ENCODE assay signal across 21 cellular contexts in genomic region chr20:46333136-46333991, GRCh38. TPM values are rescaled to one million over a fixed set of nuclear protein-coding genes. Genes with fewer than 3 reads are reported as not detected.
DNase-seq lines count a peak whose midpoint lies in the region; ATAC-seq and TF ChIP-seq lines count a peak whose summit lies in the region.
"Had no signal": no experiment of that assay in that cellular context is flagged by ENCODE, and none has a peak within 500 bp of the region (broad histone marks: within the 10 kb centered on the region; RNA-seq: fewer than 3 reads in every experiment).

No MANE protein-coding gene starts in this region.

- H2AFZ ChIP-seq in SK-N-SH (ENCODE audit: low read depth) = no peak overlapping the region
- H2AFZ ChIP-seq: PC-9 had no signal

- no peaks in the 10 kb centered on the region for H3K36me3 ChIP-seq in SK-N-SH (replicated peaks in 1 of 2; ENCODE audit: control insufficient read depth in 1 of 2, insufficient read depth in 2 of 2, low read length in 1 of 2)
- H3K36me3 ChIP-seq: breast epithelium, left lung, thoracic aorta had no signal

- no peak for TF ChIP-seq RAD21 in SK-N-SH (IDR thresholded peaks at IDR 0.05; ENCODE audit: low read length)

- no peak overlapping the region for H3K9ac ChIP-seq in SK-N-SH

- no peaks in the 10 kb centered on the region for H3K79me2 ChIP-seq in SK-N-SH (ENCODE audit: insufficient read depth)

- POLR2A ChIA-PET in SK-N-SH (lab: Yijun Ruan, JAX) = interaction anchor here (0.7 to 1.4 kb wide), 5 partner anchors 8 to 105 kb away, joined by 3 to 5 read pairs (median 3); no protein-coding TSS in a partner anchor

- no peaks in the 10 kb centered on the region for H4K20me1 ChIP-seq in SK-N-SH (ENCODE audit: insufficient read depth)

- no peaks in the 10 kb centered on the region for H3K9me3 ChIP-seq in SK-N-SH
- H3K9me3 ChIP-seq: breast epithelium, left lung, thoracic aorta had no signal

- DNase-seq in SK-N-SH (peak; percentile 69), NCI-H524 treated with DMSO at 0.1 percent for 48 hours (lab: John Stamatoyannopoulos, UW) (peak; percentile 60), cerebellar nuclear complex (lab: John Stamatoyannopoulos, UW) (peak; percentile 86 to 97), pons (ENCODE audit: low spot score) (peak; percentile 17), MV-4-11 (lab: John Stamatoyannopoulos, UW) (no peak)
- no peak for DNase-seq in stimulated activated CD4-positive, alpha-beta T cell treated with anti-CD3 and anti-CD28 coated beads, Interleukin-12 subunit alpha, Interleukin-12 subunit beta, amount 100 ng/mL, for 4 hours
- DNase-seq: activated gamma-delta T cell treated with Interleukin-2 at 50 U/mL for 16 hours, Calu3, dermis blood vessel endothelial cell, left lung, NCI-H1048, PC-9, T-helper 2 cell had no signal

- H3K4me2 ChIP-seq in SK-N-SH = no peak overlapping the region
- H3K4me2 ChIP-seq: PC-9 had no signal

- H3K4me3 ChIP-seq in SK-N-SH (ENCODE audit: low read depth in 2 of 2, low read length in 1 of 2) = no peak overlapping the region
- H3K4me3 ChIP-seq: breast epithelium, left lung, PC-9, thoracic aorta had no signal

- H3K9me2 ChIP-seq in SK-N-SH = no peaks in the 10 kb centered on the region

- H3K4me1 ChIP-seq in SK-N-SH (ENCODE audit: control insufficient read depth in 1 of 2, insufficient read depth in 2 of 2, low read depth in 1 of 2, low read length in 1 of 2) = peaks cover 0 to 70% of the 10 kb centered on the region in 2 experiments; a peak in 2 of 4 replicates
- H3K4me1 ChIP-seq: left lung had no signal

- WGBS in SK-N-SH (ENCODE audit: low lambda C conversion rate) = 31% methylated on average over 5 of the region's 8 CpGs

- no peak for TF ChIP-seq CTCF in SK-N-SH (IDR thresholded peaks at IDR 0.05)

- peaks cover 19% of the 10 kb centered on the region; the same call in 1 of the 2 replicates for H3K27me3 ChIP-seq in SK-N-SH (ENCODE audit: insufficient read depth)

- ATAC-seq in SK-N-SH treated with all-trans-retinoic acid at 6 μM for 48 hours = no peak; the same call in 2 of the 3 replicates
- ATAC-seq in HG02678 (IDR thresholded peaks at IDR 0.05; ENCODE audit: unreplicated experiment) = no peak
- ATAC-seq: left lung; sciatic nerve; stimulated activated memory B cell treated with anti-CD40 and anti-IgM and Interleukin-4, amounts not matched to agents 10 μg/mL and 1 μg/mL and 100 μg/mL, for 72 hours had no signal

- peak overlapping the region in 1 of 2 experiments; percentile 85; a peak in 2 of 4 replicates for H3K27ac ChIP-seq in SK-N-SH (ENCODE audit: low read depth in 2 of 2, low read length in 1 of 2)
- H3K27ac ChIP-seq: breast epithelium, left lung, PC-9, thoracic aorta had no signal

- TF ChIP-seq EP300 in SK-N-SH (IDR thresholded peaks at IDR 0.05; ENCODE audit: borderline replicate concordance in 1 of 2, low read depth in 1 of 2, low read length in 1 of 2) = no peak

- H3F3A ChIP-seq in SK-N-SH (replicated peaks; ENCODE audit: insufficient read depth) = no peaks in the 10 kb centered on the region

- CTCF ChIA-PET in SK-N-SH (lab: Yijun Ruan, JAX) = interaction anchor here (0.6 to 6.3 kb wide), 12 partner anchors 10 to 346 kb away, joined by 3 to 54 read pairs (median 6); no protein-coding TSS in a partner anchor

TF ChIP-seq in SK-N-SH, 30 proteins besides CTCF, POLR2A, EP300 and RAD21:
- no peak for TF ChIP-seq USF2 (IDR thresholded peaks at IDR 0.05; ENCODE audit: borderline replicate concordance, low read depth, low read length)
- TF ChIP-seq SMC3 (IDR thresholded peaks at IDR 0.05; ENCODE audit: low read depth, low read length) = no peak
- TF ChIP-seq NFIC (IDR thresholded peaks at IDR 0.05; ENCODE audit: borderline replicate concordance) = no peak
- TF ChIP-seq EZH2phosphoT487 (IDR thresholded peaks at IDR 0.05; ENCODE audit: borderline replicate concordance, low read depth) = no peak
- TF ChIP-seq ELF1 (IDR thresholded peaks at IDR 0.05) = no peak
- no peak for TF ChIP-seq POLR2AphosphoS5 (IDR thresholded peaks at IDR 0.05; ENCODE audit: low read depth, low read length)
- TF ChIP-seq FOXM1 (IDR thresholded peaks at IDR 0.05; ENCODE audit: low read depth) = no peak
- TF ChIP-seq NRF1 (IDR thresholded peaks at IDR 0.05; ENCODE audit: low read depth, low read length) = no peak
- TF ChIP-seq MXI1 (IDR thresholded peaks at IDR 0.05; ENCODE audit: low read depth, low read length) = no peak
- TF ChIP-seq CHD2 (IDR thresholded peaks at IDR 0.05; ENCODE audit: low read length, partially characterized antibody) = no peak

TF ChIP-seq in SK-N-SH treated with all-trans-retinoic acid at 6 μM for 48 hours, 23 proteins besides CTCF, POLR2A, EP300 and RAD21:
- TF ChIP-seq SNAI2 (CRISPR knock-in tag; IDR thresholded peaks at IDR 0.05) (no peak), ZFP30 (CRISPR knock-in tag; IDR thresholded peaks at IDR 0.05) (no peak), CSDC2 (CRISPR knock-in tag; IDR thresholded peaks at IDR 0.05) (no peak), ESRRG (CRISPR knock-in tag; IDR thresholded peaks at IDR 0.05) (no peak), CSRNP3 (CRISPR knock-in tag; IDR thresholded peaks at IDR 0.05) (no peak), ZC3H10 (CRISPR knock-in tag; IDR thresholded peaks at IDR 0.05) (no peak), PPARA (CRISPR knock-in tag; IDR thresholded peaks at IDR 0.05; ENCODE audit: borderline replicate concordance) (no peak), RARB (CRISPR knock-in tag; IDR thresholded peaks at IDR 0.05) (no peak), GLIS3 (CRISPR knock-in tag; IDR thresholded peaks at IDR 0.05) (no peak), TOX (CRISPR knock-in tag; IDR thresholded peaks at IDR 0.05; ENCODE audit: borderline replicate concordance) (no peak), ARNTL (CRISPR knock-in tag; IDR thresholded peaks at IDR 0.05; ENCODE audit: borderline replicate concordance, low read depth) (no peak)
- TF ChIP-seq, protein P1, sequence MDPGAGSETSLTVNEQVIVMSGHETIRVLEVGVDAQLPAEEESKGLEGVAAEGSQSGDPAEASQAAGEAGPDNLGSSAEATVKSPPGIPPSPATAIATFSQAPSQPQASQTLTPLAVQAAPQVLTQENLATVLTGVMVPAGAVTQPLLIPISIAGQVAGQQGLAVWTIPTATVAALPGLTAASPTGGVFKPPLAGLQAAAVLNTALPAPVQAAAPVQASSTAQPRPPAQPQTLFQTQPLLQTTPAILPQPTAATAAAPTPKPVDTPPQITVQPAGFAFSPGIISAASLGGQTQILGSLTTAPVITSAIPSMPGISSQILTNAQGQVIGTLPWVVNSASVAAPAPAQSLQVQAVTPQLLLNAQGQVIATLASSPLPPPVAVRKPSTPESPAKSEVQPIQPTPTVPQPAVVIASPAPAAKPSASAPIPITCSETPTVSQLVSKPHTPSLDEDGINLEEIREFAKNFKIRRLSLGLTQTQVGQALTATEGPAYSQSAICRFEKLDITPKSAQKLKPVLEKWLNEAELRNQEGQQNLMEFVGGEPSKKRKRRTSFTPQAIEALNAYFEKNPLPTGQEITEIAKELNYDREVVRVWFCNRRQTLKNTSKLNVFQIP (CRISPR knock-in tag; IDR thresholded peaks at IDR 0.05; ENCODE audit: borderline replicate concordance, low read depth) = no peak
- TF ChIP-seq, protein P2, sequence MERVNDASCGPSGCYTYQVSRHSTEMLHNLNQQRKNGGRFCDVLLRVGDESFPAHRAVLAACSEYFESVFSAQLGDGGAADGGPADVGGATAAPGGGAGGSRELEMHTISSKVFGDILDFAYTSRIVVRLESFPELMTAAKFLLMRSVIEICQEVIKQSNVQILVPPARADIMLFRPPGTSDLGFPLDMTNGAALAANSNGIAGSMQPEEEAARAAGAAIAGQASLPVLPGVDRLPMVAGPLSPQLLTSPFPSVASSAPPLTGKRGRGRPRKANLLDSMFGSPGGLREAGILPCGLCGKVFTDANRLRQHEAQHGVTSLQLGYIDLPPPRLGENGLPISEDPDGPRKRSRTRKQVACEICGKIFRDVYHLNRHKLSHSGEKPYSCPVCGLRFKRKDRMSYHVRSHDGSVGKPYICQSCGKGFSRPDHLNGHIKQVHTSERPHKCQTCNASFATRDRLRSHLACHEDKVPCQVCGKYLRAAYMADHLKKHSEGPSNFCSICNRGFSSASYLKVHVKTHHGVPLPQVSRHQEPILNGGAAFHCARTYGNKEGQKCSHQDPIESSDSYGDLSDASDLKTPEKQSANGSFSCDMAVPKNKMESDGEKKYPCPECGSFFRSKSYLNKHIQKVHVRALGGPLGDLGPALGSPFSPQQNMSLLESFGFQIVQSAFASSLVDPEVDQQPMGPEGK (CRISPR knock-in tag; IDR thresholded peaks at IDR 0.05; ENCODE audit: borderline replicate concordance) = no peak

RNA-seq across cellular contexts. Expression of gene CDH22, which starts 25.1 kb away (rescaled TPM):
- 0.03 TPM in 1 of 2 replicates, not detected in the other for polyA plus RNA-seq in SK-N-SH (2012; rRNA removed)
- not detected in 2 replicates for polyA plus RNA-seq in SK-N-SH (2012; cell fraction: cytosol; rRNA removed)
- not detected in 2 replicates for polyA plus RNA-seq in SK-N-SH (2012; cell fraction: nucleus; rRNA removed)
- polyA plus RNA-seq: BJ, endothelial cell of umbilical vein had no signal

Comparison
In these comparisons a context has a peak if more than half of its experiments do, and no peak if none do; other contexts are left out.
1. DNase-seq: peak in SK-N-SH (single experiment), NCI-H524 treated with DMSO at 0.1 percent for 48 hours (single experiment), cerebellar nuclear complex (2 of 2) and pons (single experiment); none in stimulated activated CD4-positive, alpha-beta T cell treated with anti-CD3 and anti-CD28 coated beads, Interleukin-12 subunit alpha, Interleukin-12 subunit beta, amount 100 ng/mL, for 4 hours (single experiment) and MV-4-11 (single experiment).